In the genomic region with DNA sequence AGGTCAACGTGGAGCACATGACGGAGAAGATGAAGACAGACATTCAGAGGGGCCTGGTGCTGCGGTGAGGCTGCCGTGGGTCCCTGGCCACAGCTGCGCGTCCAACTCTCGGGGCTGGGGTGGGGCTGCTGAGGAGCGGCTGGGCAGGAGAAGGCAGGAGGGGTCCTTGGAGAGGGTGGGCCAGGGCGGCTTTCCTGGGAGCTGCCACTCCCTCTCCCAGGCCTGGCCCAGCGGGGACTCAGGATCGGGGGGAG, we compare ENCODE assay signal across 25 cellular contexts. TPM values are rescaled to one million over a fixed set of nuclear protein-coding genes. Genes with fewer than 3 reads are reported as not detected.
A peak's percentile ranks its signal among the peaks of the same experiment; 100 is the strongest.
DNase-seq lines count a peak whose midpoint lies in the region; ATAC-seq, FAIRE-seq and TF ChIP-seq lines count a peak whose summit lies in the region.
"Had no signal": no experiment of that assay in that cellular context is flagged by ENCODE, and none has a peak within 500 bp of the region (broad histone marks: within the 10 kb centered on the region; RNA-seq: fewer than 3 reads in every experiment).

No MANE protein-coding gene starts in this region.

- H3K4me1 Mint-ChIP-seq in stimulated activated naive B cell treated with anti-CD40 and anti-IgM and Interleukin-4, amounts not matched to agents 10 μg/mL and 1 μg/mL and 100 μg/mL, for 72 hours = no peaks in the 10 kb centered on the region
- H3K4me1 Mint-ChIP-seq in chondrocyte (ENCODE audit: low read depth) = no peaks in the 10 kb centered on the region
- H3K4me1 Mint-ChIP-seq: CD14-positive monocyte; CD8-positive, alpha-beta memory T cell had no signal

- no peaks in the 10 kb centered on the region for H3K79me2 ChIP-seq in GM12878 (ENCODE audit: control insufficient read depth, insufficient read depth, low read length)

- CTCF ChIA-PET in HEK293 (lab: Yijun Ruan, JAX) = no interaction called here
- CTCF ChIA-PET in GM12878 (lab: Yijun Ruan, JAX) = no interaction called here

- no peak for FAIRE-seq in GM12878 (lab: Jason Lieb, UNC)
- FAIRE-seq: A204.1, D721Med, G401.6, GM12892, GM18507 had no signal

- no TSS peak for BruUV-seq in GM12878 (replicated peaks; lab: Mats Ljungman, UMichigan)

- H3K4me1 ChIP-seq in HEK293 (ENCODE audit: control insufficient read depth, insufficient read depth, low read length) = no peaks in the 10 kb centered on the region
- H3K4me1 ChIP-seq in GM12878 (ENCODE audit: control insufficient read depth, insufficient read depth, low read length) = no peaks in the 10 kb centered on the region
- H3K4me1 ChIP-seq: Caco-2 had no signal

- no peak for TF ChIP-seq RAD21 in GM12878 (IDR thresholded peaks at IDR 0.05; ENCODE audit: insufficient read depth, low read depth, low read length)

- no peaks in the 10 kb centered on the region for H3K9me3 Mint-ChIP-seq in stimulated activated naive B cell treated with anti-CD40 and anti-IgM and Interleukin-4, amounts not matched to agents 10 μg/mL and 1 μg/mL and 100 μg/mL, for 72 hours
- no peaks in the 10 kb centered on the region for H3K9me3 Mint-ChIP-seq in chondrocyte (ENCODE audit: low read depth)
- H3K9me3 Mint-ChIP-seq: CD14-positive monocyte; CD4-positive, alpha-beta memory T cell; CD8-positive, alpha-beta memory T cell had no signal

- no peak for ATAC-seq in GM12878
- ATAC-seq in stimulated activated naive B cell treated with anti-CD40 and anti-IgM and Interleukin-4, amounts not matched to agents 10 μg/mL and 1 μg/mL and 100 μg/mL, for 72 hours (replicated peaks) = no peak

- H3K4me3 ChIP-seq in HEK293 (ENCODE audit: low read depth, low read length) (no peak overlapping the region), GM12878 (no peak overlapping the region)
- H3K4me3 ChIP-seq: BLaER1 had no signal

- no peak for TF ChIP-seq POLR2A in GM12878 (IDR thresholded peaks at IDR 0.05; ENCODE audit: low read depth, low read length)

- intact Hi-C loops in GM12878 (cut with micrococcal nuclease; ENCODE audit: unreplicated experiment) = no loop called here

- SMC1A ChIA-PET in GM12878 (lab: Charles Lee; ENCODE audit: uncharacterized antibody, unreplicated experiment) = no interaction called here

- DNase-seq in GM12878 (ENCODE audit: low read depth, low spot score) (no peak), COLO829 (ENCODE audit: low spot score) (no peak), chondrocyte (ENCODE audit: low spot score) (no peak)
- DNase-seq in stimulated activated naive B cell treated with anti-CD40 and anti-IgM and Interleukin-4, amounts not matched to agents 10 μg/mL and 1 μg/mL and 100 μg/mL, for 72 hours = no peak
- DNase-seq: 8988T; ACHN; BE2C; C1 segment of cervical spinal cord; Caco-2; Calu3; CD4-positive, alpha-beta memory T cell; CD4-positive, CD25-positive, alpha-beta regulatory T cell; DMS79 treated with DMSO at 0.1 percent for 48 hours; GF-D8 had no signal

- RAD21 ChIA-PET in GM12878 (lab: Charles Lee; ENCODE audit: unreplicated experiment) = no interaction called here

- H3K36me3 ChIP-seq in HEK293 (ENCODE audit: control insufficient read depth in 2 of 2, insufficient read depth in 1 of 2, low read length in 2 of 2) = peaks cover 0 to 74% of the 10 kb centered on the region in 2 experiments; a peak in 2 of 3 replicates
- H3K36me3 ChIP-seq in GM12878 (ENCODE audit: control insufficient read depth in 2 of 2, insufficient read depth in 2 of 2, low read length in 1 of 2) = peaks cover 2 to 22% of the 10 kb centered on the region in 2 experiments; a peak in 3 of 4 replicates

- H3K36me3 Mint-ChIP-seq in stimulated activated naive B cell treated with anti-CD40 and anti-IgM and Interleukin-4, amounts not matched to agents 10 μg/mL and 1 μg/mL and 100 μg/mL, for 72 hours = peaks cover 27 to 36% of the 10 kb centered on the region in 2 donors
- peaks cover 6% of the 10 kb centered on the region for H3K36me3 Mint-ChIP-seq in chondrocyte (ENCODE audit: low read depth)
- H3K36me3 Mint-ChIP-seq: CD4-positive, CD25-positive, alpha-beta regulatory T cell had no signal

- no peaks in the 10 kb centered on the region for H4K20me1 ChIP-seq in GM12878 (ENCODE audit: control insufficient read depth, insufficient read depth)

- no peak overlapping the region for H3K4me3 Mint-ChIP-seq in stimulated activated naive B cell treated with anti-CD40 and anti-IgM and Interleukin-4, amounts not matched to agents 10 μg/mL and 1 μg/mL and 100 μg/mL, for 72 hours
- no peak overlapping the region for H3K4me3 Mint-ChIP-seq in chondrocyte (ENCODE audit: unreplicated experiment)
- H3K4me3 Mint-ChIP-seq: CD14-positive monocyte; CD4-positive, alpha-beta memory T cell; CD4-positive, CD25-positive, alpha-beta regulatory T cell; CD8-positive, alpha-beta memory T cell had no signal

- POLR2A ChIA-PET in HEK293 (lab: Yijun Ruan, JAX) = no interaction called here
- POLR2A ChIA-PET in GM12878 (lab: Charles Lee) = no interaction called here

- H2AFZ ChIP-seq in GM12878 (ENCODE audit: control insufficient read depth, low read depth, low read length) = no peak overlapping the region

- H3K9me3 ChIP-seq in HEK293 (ENCODE audit: control insufficient read depth, insufficient read depth, low read depth, low read length) (no peaks in the 10 kb centered on the region), GM12878 (replicated peaks; ENCODE audit: control insufficient read depth, insufficient read depth, low read length) (no peaks in the 10 kb centered on the region)
- H3K9me3 ChIP-seq: BE2C, BLaER1, Caco-2 had no signal

- in situ Hi-C loops in GM12878 (cut with MboI) = no loop called here

- H3K9ac ChIP-seq in GM12878 (ENCODE audit: control insufficient read depth, insufficient read depth, low read length) = no peak overlapping the region
- H3K9ac ChIP-seq: BLaER1 had no signal

- peak overlapping the region; percentile 51 for H3K27ac Mint-ChIP-seq in stimulated activated naive B cell treated with anti-CD40 and anti-IgM and Interleukin-4, amounts not matched to agents 10 μg/mL and 1 μg/mL and 100 μg/mL, for 72 hours
- H3K27ac Mint-ChIP-seq in chondrocyte (ENCODE audit: unreplicated experiment) = no peak overlapping the region
- H3K27ac Mint-ChIP-seq: CD14-positive monocyte; CD4-positive, alpha-beta memory T cell; CD4-positive, CD25-positive, alpha-beta regulatory T cell; CD8-positive, alpha-beta memory T cell had no signal

- H3K27me3 ChIP-seq in GM12878 (replicated peaks in 1 of 2; ENCODE audit: control insufficient read depth in 2 of 2, insufficient read depth in 2 of 2, low read length in 1 of 2) = no peaks in the 10 kb centered on the region
- H3K27me3 ChIP-seq: BE2C, BLaER1 had no signal

- TF ChIP-seq EP300 in GM12878 (IDR thresholded peaks at IDR 0.05; ENCODE audit: borderline replicate concordance in 1 of 2, control insufficient read depth in 1 of 2, low read depth in 2 of 2, low read length in 2 of 2) = no peak

- 100% methylated on average over 9 of the region's 11 CpGs for WGBS in GM12878 (ENCODE audit: insufficient coverage, insufficient replicate concordance, low lambda C conversion rate, missing lambda C conversion rate)

- TF ChIP-seq CTCF in HEK293 (tag by site-specific recombination; IDR thresholded peaks at IDR 0.05) = no peak
- TF ChIP-seq CTCF in GM12878 (IDR thresholded peaks at IDR 0.05 in 2 of 3, conservative IDR thresholded peaks at IDR 0.05 in 1 of 3; ENCODE audit: control insufficient read depth in 2 of 3, extremely low read depth in 1 of 3, insufficient read depth in 1 of 3, low read depth in 3 of 3, low read length in 3 of 3) = no peak
- TF ChIP-seq CTCF in chondrocyte (IDR thresholded peaks at IDR 0.05) = no peak

- no peak overlapping the region for H3K27ac ChIP-seq in HEK293 (ENCODE audit: extremely low read depth, low read depth, low read length)
- H3K27ac ChIP-seq in GM12878 (ENCODE audit: control insufficient read depth, insufficient read depth) = no peak overlapping the region
- H3K27ac ChIP-seq: BLaER1 had no signal

- H3K27me3 Mint-ChIP-seq in stimulated activated naive B cell treated with anti-CD40 and anti-IgM and Interleukin-4, amounts not matched to agents 10 μg/mL and 1 μg/mL and 100 μg/mL, for 72 hours = no peaks in the 10 kb centered on the region
- no peaks in the 10 kb centered on the region for H3K27me3 Mint-ChIP-seq in chondrocyte (ENCODE audit: low read depth)
- H3K27me3 Mint-ChIP-seq: CD4-positive, alpha-beta memory T cell; CD4-positive, CD25-positive, alpha-beta regulatory T cell; CD8-positive, alpha-beta memory T cell had no signal

- H3K4me2 ChIP-seq in GM12878 (ENCODE audit: control insufficient read depth, insufficient read depth) = no peak overlapping the region
- H3K4me2 ChIP-seq: BLaER1 had no signal

RNA-seq across cellular contexts. Expression of gene CFAP410, which starts 14.4 kb away (rescaled TPM):
- total RNA-seq in GM12878 (2013; cell fraction: nucleolus; rRNA removed) = 19.8 and 23.7 TPM in 2 replicates
- 16.8 and 24.6 TPM in 2 replicates for total RNA-seq in GM12878 (2014; rRNA removed)
- 2.6 and 2.8 TPM in 2 replicates for total RNA-seq in GM12878 (2014; rRNA removed; fragmentation: Illumina TruSeq; extraction: Trizol)
- total RNA-seq in GM12878 (2021) = 20.3 and 23.6 TPM in 2 replicates
- polyA plus RNA-seq in GM12878 (2011; ENCODE audit: low read depth) = 4.9 TPM
- 2.8 and 5.2 TPM in 2 replicates for polyA plus RNA-seq in GM12878 (2011; rRNA removed)
- polyA plus RNA-seq in GM12878 (2011; cell fraction: cytosol; rRNA removed) = 8.2 and 16.1 TPM in 2 replicates
- 87.0 and 101 TPM in 2 replicates for polyA plus RNA-seq in GM12878 (2011; cell fraction: nucleus; rRNA removed)
- polyA plus RNA-seq in GM12878 (2012) = 21.9 and 22.9 TPM in 2 replicates
- 0.52 and 1.3 TPM in 2 replicates for polyA plus RNA-seq in GM12878 (2014; fragmentation: Illumina TruSeq; extraction: Trizol)
- 1 to 10 TPM in 1 of 2 experiments, under 1 TPM in 1; 0.14 to 2.1 TPM for polyA plus RNA-seq in GM12878 (2014; fragmentation: Nextera tagmentation; extraction: Ambion mirVana)
- polyA plus RNA-seq in GM12878 (2014; rRNA removed) = 24.8 and 27.1 TPM in 2 replicates
- polyA plus RNA-seq in GM12878 (2016; fragmentation: Nextera tagmentation; extraction: Ambion mirVana) = 10 to 100 TPM; 17.5 to 20.9 TPM
- polyA minus RNA-seq in GM12878 (2011; rRNA and poly(A)+ RNA removed) = 1.4 and 5.8 TPM in 2 replicates
- polyA minus RNA-seq in GM12878 (2011; cell fraction: cytosol; rRNA and poly(A)+ RNA removed) = 1.8 and 2.8 TPM in 2 replicates
- 7.5 and 11.9 TPM in 2 replicates for polyA minus RNA-seq in GM12878 (2011; cell fraction: nucleus; rRNA and poly(A)+ RNA removed)
- total RNA-seq in chondrocyte = 14.2 to 19.5 TPM (median 17.7 TPM) in 3 replicates

RNA-seq across cellular contexts. Expression of gene PFKL, which starts 24.9 kb away (rescaled TPM):
- total RNA-seq in GM12878 (2013; cell fraction: nucleolus; rRNA removed) = 144 and 180 TPM in 2 replicates
- total RNA-seq in GM12878 (2014; rRNA removed) = 127 and 146 TPM in 2 replicates
- 52.6 and 56.1 TPM in 2 replicates for total RNA-seq in GM12878 (2014; rRNA removed; fragmentation: Illumina TruSeq; extraction: Trizol)
- 192 and 194 TPM in 2 replicates for total RNA-seq in GM12878 (2021)
- 60.4 TPM for polyA plus RNA-seq in GM12878 (2011; ENCODE audit: low read depth)
- 43.3 and 94.2 TPM in 2 replicates for polyA plus RNA-seq in GM12878 (2011; rRNA removed)
- polyA plus RNA-seq in GM12878 (2011; cell fraction: cytosol; rRNA removed) = 130 and 162 TPM in 2 replicates
- 550 and 578 TPM in 2 replicates for polyA plus RNA-seq in GM12878 (2011; cell fraction: nucleus; rRNA removed)
- polyA plus RNA-seq in GM12878 (2012) = 148 and 190 TPM in 2 replicates
- 7.8 and 45.7 TPM in 2 replicates for polyA plus RNA-seq in GM12878 (2014; fragmentation: Illumina TruSeq; extraction: Trizol)
- 10 to 100 TPM in 1 of 2 experiments, 1 to 10 TPM in 1; 1.2 to 11.2 TPM for polyA plus RNA-seq in GM12878 (2014; fragmentation: Nextera tagmentation; extraction: Ambion mirVana)
- 130 and 154 TPM in 2 replicates for polyA plus RNA-seq in GM12878 (2014; rRNA removed)
- 100 to 1,000 TPM; 184 to 191 TPM for polyA plus RNA-seq in GM12878 (2016; fragmentation: Nextera tagmentation; extraction: Ambion mirVana)
- polyA minus RNA-seq in GM12878 (2011; rRNA and poly(A)+ RNA removed) = 76.6 and 156 TPM in 2 replicates
- polyA minus RNA-seq in GM12878 (2011; cell fraction: cytosol; rRNA and poly(A)+ RNA removed) = 59.1 and 73.4 TPM in 2 replicates
- polyA minus RNA-seq in GM12878 (2011; cell fraction: nucleus; rRNA and poly(A)+ RNA removed) = 62.3 and 85.3 TPM in 2 replicates
- total RNA-seq in chondrocyte = 112 to 129 TPM (median 129 TPM) in 3 replicates

RNA-seq across cellular contexts. Expression of gene TRPM2, which starts 28.6 kb away (rescaled TPM):
- 0.42 and 0.61 TPM in 2 replicates for total RNA-seq in GM12878 (2013; cell fraction: nucleolus; rRNA removed)
- total RNA-seq in GM12878 (2014; rRNA removed) (2.6 and 2.7 TPM in 2 replicates), GM12878 (2014; rRNA removed; fragmentation: Illumina TruSeq; extraction: Trizol) (3.5 and 4.4 TPM in 2 replicates), GM12878 (2021) (9.1 and 9.9 TPM in 2 replicates), chondrocyte (0.21 to 0.32 TPM in 2 of 3 replicates, not detected in the other)
- 4.9 TPM for polyA plus RNA-seq in GM12878 (2011; ENCODE audit: low read depth)
- polyA plus RNA-seq in GM12878 (2011; rRNA removed) (0.03 and 0.17 TPM in 2 replicates), GM12878 (2014; fragmentation: Illumina TruSeq; extraction: Trizol) (0.86 and 2.4 TPM in 2 replicates), GM12878 (2014; fragmentation: Nextera tagmentation; extraction: Ambion mirVana) (under 1 TPM; 0.34 to 0.82 TPM), GM12878 (2014; rRNA removed) (4.1 and 4.8 TPM in 2 replicates), GM12878 (2016; fragmentation: Nextera tagmentation; extraction: Ambion mirVana) (1 to 10 TPM; 2.5 to 3.7 TPM)
- 0.03 TPM in 1 of 2 replicates, not detected in the other for polyA plus RNA-seq in GM12878 (2011; cell fraction: cytosol; rRNA removed)
- polyA plus RNA-seq in GM12878 (2011; cell fraction: nucleus; rRNA removed) = 0.22 and 0.30 TPM in 2 replicates
- polyA plus RNA-seq in GM12878 (2012) = 5.5 and 6.1 TPM in 2 replicates
- polyA minus RNA-seq in GM12878 (2011; rRNA and poly(A)+ RNA removed) = 0.05 TPM in 1 of 2 replicates, not detected in the other
- polyA minus RNA-seq in GM12878 (2011; cell fraction: cytosol; rRNA and poly(A)+ RNA removed) = 4.4 TPM in 1 of 2 replicates, not detected in the other
- under 0.01 and 0.38 TPM in 2 replicates for polyA minus RNA-seq in GM12878 (2011; cell fraction: nucleus; rRNA and poly(A)+ RNA removed)
- total RNA-seq: Calu3 had no signal
- polyA plus RNA-seq: AG04450 had no signal

RNA-seq across cellular contexts. Expression of gene AIRE, which starts 39.1 kb away (rescaled TPM):
- total RNA-seq in GM12878 (2013; cell fraction: nucleolus; rRNA removed) = 0.81 and 0.83 TPM in 2 replicates
- not detected in 2 replicates for total RNA-seq in GM12878 (2014; rRNA removed)
- total RNA-seq in GM12878 (2014; rRNA removed; fragmentation: Illumina TruSeq; extraction: Trizol) = not detected in 2 replicates
- 0.10 TPM in 1 of 2 replicates, not detected in the other for total RNA-seq in GM12878 (2021)
- not detected for polyA plus RNA-seq in GM12878 (2011; ENCODE audit: low read depth)
- polyA plus RNA-seq in GM12878 (2011; rRNA removed) = 0.03 and 0.05 TPM in 2 replicates
- polyA plus RNA-seq in GM12878 (2011; cell fraction: cytosol; rRNA removed) = 0.04 and 0.08 TPM in 2 replicates
- 0.61 and 1.2 TPM in 2 replicates for polyA plus RNA-seq in GM12878 (2011; cell fraction: nucleus; rRNA removed)
- 0.04 TPM in 1 of 2 replicates, not detected in the other for polyA plus RNA-seq in GM12878 (2012)
- polyA plus RNA-seq in GM12878 (2014; fragmentation: Illumina TruSeq; extraction: Trizol) = not detected in 2 replicates
- polyA plus RNA-seq in GM12878 (2014; fragmentation: Nextera tagmentation; extraction: Ambion mirVana) = not detected
- polyA plus RNA-seq in GM12878 (2014; rRNA removed) = not detected in 2 replicates
- not detected for polyA plus RNA-seq in GM12878 (2016; fragmentation: Nextera tagmentation; extraction: Ambion mirVana)
- 0.10 and 0.15 TPM in 2 replicates for polyA minus RNA-seq in GM12878 (2011; rRNA and poly(A)+ RNA removed)
- not detected in 2 replicates for polyA minus RNA-seq in GM12878 (2011; cell fraction: cytosol; rRNA and poly(A)+ RNA removed)
- 0.10 and 0.12 TPM in 2 replicates for polyA minus RNA-seq in GM12878 (2011; cell fraction: nucleus; rRNA and poly(A)+ RNA removed)
- total RNA-seq in chondrocyte = not detected in 3 replicates
- total RNA-seq: A673; Caco-2; Calu3; CD4-positive, alpha-beta memory T cell; CD8-positive, alpha-beta memory T cell had no signal
- polyA plus RNA-seq: AG04450, CD14-positive monocyte had no signal
